In genomic region chrX:40471965-40472648, GRCh38 we compare ENCODE assay signal across 8 cellular contexts.
DNase-seq lines count a peak whose midpoint lies in the region; ATAC-seq and TF ChIP-seq lines count a peak whose summit lies in the region.

No MANE protein-coding gene starts in this region.

- no peaks in the 10 kb centered on the region for H4K20me1 ChIP-seq in Loucy (ENCODE audit: insufficient read depth, low read length, poor library complexity, severe bottlenecking)

- H3K27me3 ChIP-seq in Loucy (ENCODE audit: insufficient read depth, low read length, poor library complexity, severe bottlenecking): no peaks in the 10 kb centered on the region

- peaks cover 0 to 27% of the 10 kb centered on the region in 2 donors for H3K27me3 Mint-ChIP-seq in effector memory CD8-positive, alpha-beta T cell

- peak; percentile 1 for DNase-seq in activated T-cell treated with anti-CD3 and anti-CD28 coated beads for 1 hour (ENCODE audit: low read depth)
- no peak for DNase-seq in activated T-cell treated with anti-CD3 and anti-CD28 coated beads for 4 hours
- DNase-seq in effector memory CD8-positive, alpha-beta T cell: no peak
- DNase-seq in mucosa of gallbladder (ENCODE audit: low spot score): peak; percentile 42
- no peak for DNase-seq in Kasumi-1 (lab: John Stamatoyannopoulos, UW)

- H2AFZ ChIP-seq in Loucy (ENCODE audit: low read length): no peak overlapping the region

- H3K79me2 ChIP-seq in Loucy (ENCODE audit: insufficient read depth, low read length): no peaks in the 10 kb centered on the region

- H3F3A ChIP-seq in Loucy (ENCODE audit: low read depth): no peaks in the 10 kb centered on the region

- no peak overlapping the region for H3K27ac Mint-ChIP-seq in effector memory CD8-positive, alpha-beta T cell

- peaks cover 62% of the 10 kb centered on the region for H3K4me1 ChIP-seq in Loucy (ENCODE audit: insufficient read depth, low read length, poor library complexity, severe bottlenecking)

- 0 out of 2 replicates have a peak, but pooled peaks have one; percentile 13 for TF ChIP-seq CTCF in Loucy (conservative IDR thresholded peaks at IDR 0.05; ENCODE audit: low read length)
- TF ChIP-seq CTCF in VCaP (conservative IDR thresholded peaks at IDR 0.05): peak; percentile 61

- H3K36me3 Mint-ChIP-seq in effector memory CD8-positive, alpha-beta T cell (ENCODE audit: insufficient read depth): no peaks in the 10 kb centered on the region

- H3K9ac ChIP-seq in Loucy (ENCODE audit: low read depth, low read length, poor library complexity, severe bottlenecking): peak overlapping the region; percentile 14

- no peaks in the 10 kb centered on the region for H3K9me2 ChIP-seq in Loucy (replicated peaks; ENCODE audit: low read depth, low read length)

- H3K9me3 Mint-ChIP-seq in effector memory CD8-positive, alpha-beta T cell: no peaks in the 10 kb centered on the region

- H3K36me3 ChIP-seq in Loucy (ENCODE audit: insufficient read depth, low read length): no peaks in the 10 kb centered on the region

- peak; percentile 31 for ATAC-seq in effector memory CD8-positive, alpha-beta T cell (replicated peaks)
- no peak for ATAC-seq in GM19467 (IDR thresholded peaks at IDR 0.05; ENCODE audit: unreplicated experiment)

- H3K4me3 ChIP-seq in Loucy (ENCODE audit: low read length, poor library complexity, severe bottlenecking): no peak overlapping the region

- H3K4me1 Mint-ChIP-seq in effector memory CD8-positive, alpha-beta T cell (ENCODE audit: low read depth in 2 of 2): peaks cover 12 to 18% of the 10 kb centered on the region in 2 donors

- peak overlapping the region; percentile 56 for H3K27ac ChIP-seq in VCaP

- peak overlapping the region; percentile 10 for H3K4me2 ChIP-seq in Loucy (ENCODE audit: low read depth, low read length, poor library complexity, severe bottlenecking)

- H3K9me3 ChIP-seq in Loucy (ENCODE audit: insufficient read depth, low read depth, low read length): no peaks in the 10 kb centered on the region

- peak overlapping the region; percentile 9 to 13 for H3K4me3 Mint-ChIP-seq in effector memory CD8-positive, alpha-beta T cell

Comparison
In these comparisons a context has a peak if more than half of its experiments do, and no peak if none do; other contexts are left out.
1. DNase-seq: peak in activated T-cell treated with anti-CD3 and anti-CD28 coated beads for 1 hour (single experiment) and mucosa of gallbladder (single experiment); none in activated T-cell treated with anti-CD3 and anti-CD28 coated beads for 4 hours (single experiment), effector memory CD8-positive, alpha-beta T cell (0 of 3) and Kasumi-1 (0 of 2).